26 cellular contexts compared by ENCODE assay signal in genomic region chr12:76460807-76461206, GRCh38.
DNase-seq lines count a peak whose midpoint lies in the region; ATAC-seq and TF ChIP-seq lines count a peak whose summit lies in the region.
"Had no signal": no experiment of that assay in that cellular context is flagged by ENCODE, and none has a peak within 500 bp of the region (broad histone marks: within the 10 kb centered on the region; RNA-seq: fewer than 3 reads in every experiment).

No MANE protein-coding gene starts in this region.

- H3K36me3 Mint-ChIP-seq in CD4-positive, alpha-beta T cell (ENCODE audit: low read depth), result peaks cover 6% of the 10 kb centered on the region
- H3K36me3 Mint-ChIP-seq in central memory CD8-positive, alpha-beta T cell (ENCODE audit: insufficient read depth), result no peaks in the 10 kb centered on the region
- H3K36me3 Mint-ChIP-seq in neural progenitor cell, result no peaks in the 10 kb centered on the region

- peaks cover 3% of the 10 kb centered on the region for H3K79me2 ChIP-seq in neural progenitor cell (ENCODE audit: low read depth)

- H3K36me3 ChIP-seq in neural progenitor cell, result no peaks in the 10 kb centered on the region
- H3K36me3 ChIP-seq: breast epithelium, colonic mucosa, right atrium auricular region, upper lobe of left lung had no signal

- no peak for TF ChIP-seq CTCF in CD4-positive, alpha-beta T cell (IDR thresholded peaks at IDR 0.05)
- TF ChIP-seq CTCF in neural progenitor cell (IDR thresholded peaks at IDR 0.05) (no peak), GM13977 (IDR thresholded peaks at IDR 0.05; ENCODE audit: extremely low read depth, insufficient read depth, missing control alignments) (no peak)

- no peaks in the 10 kb centered on the region for H3K9me3 ChIP-seq in CD4-positive, alpha-beta T cell (ENCODE audit: control insufficient read depth, low read length)
- no peaks in the 10 kb centered on the region for H3K9me3 ChIP-seq in neural progenitor cell (ENCODE audit: low read depth)
- H3K9me3 ChIP-seq: breast epithelium, colonic mucosa, right atrium auricular region, spleen, upper lobe of left lung had no signal

- H2AFZ ChIP-seq in neural progenitor cell (replicated peaks), result no peak overlapping the region

- H3F3A ChIP-seq in neural progenitor cell (ENCODE audit: low read depth), result peaks cover 10% of the 10 kb centered on the region

- intact Hi-C loops in CD4-positive, alpha-beta T cell (cut with DNase I, micrococcal nuclease), result no loop called here

- no peak overlapping the region for H3K9ac ChIP-seq in neural progenitor cell
- H3K9ac ChIP-seq: KMS-11 had no signal

- no peaks in the 10 kb centered on the region for H3K9me3 Mint-ChIP-seq in CD4-positive, alpha-beta T cell
- no peaks in the 10 kb centered on the region for H3K9me3 Mint-ChIP-seq in central memory CD8-positive, alpha-beta T cell
- H3K9me3 Mint-ChIP-seq in neural progenitor cell, result no peaks in the 10 kb centered on the region
- H3K9me3 Mint-ChIP-seq: neural crest cell had no signal

- no peak overlapping the region for H3K4me3 Mint-ChIP-seq in CD4-positive, alpha-beta T cell
- no peak overlapping the region for H3K4me3 Mint-ChIP-seq in central memory CD8-positive, alpha-beta T cell
- no peak overlapping the region for H3K4me3 Mint-ChIP-seq in neural progenitor cell
- H3K4me3 Mint-ChIP-seq: neural crest cell had no signal

- H3K27me3 Mint-ChIP-seq in CD4-positive, alpha-beta T cell, result no peaks in the 10 kb centered on the region
- H3K27me3 Mint-ChIP-seq in central memory CD8-positive, alpha-beta T cell, result no peaks in the 10 kb centered on the region
- no peaks in the 10 kb centered on the region for H3K27me3 Mint-ChIP-seq in neural progenitor cell (ENCODE audit: insufficient read depth, low read depth)

- H3K27ac Mint-ChIP-seq in CD4-positive, alpha-beta T cell, result peak overlapping the region; percentile 11
- H3K27ac Mint-ChIP-seq in central memory CD8-positive, alpha-beta T cell (ENCODE audit: low read depth), result peak overlapping the region; percentile 81
- no peak overlapping the region for H3K27ac Mint-ChIP-seq in neural progenitor cell

- no peak for ATAC-seq in CD4-positive, alpha-beta T cell (ENCODE audit: poor library complexity)
- ATAC-seq in central memory CD8-positive, alpha-beta T cell (replicated peaks; ENCODE audit: extremely low read depth, poor library complexity, severe bottlenecking), result no peak
- ATAC-seq in HG02840 (IDR thresholded peaks at IDR 0.05; ENCODE audit: low FRiP score, unreplicated experiment), result no peak

- H3K4me2 ChIP-seq in neural progenitor cell, result peak overlapping the region; percentile 40
- H3K4me2 ChIP-seq: KMS-11 had no signal

- in situ Hi-C loops in GM13977 (cut with MboI; ENCODE audit: low pct_unique_long_range_greater_than_20kb, low sequenced_read_pairs, unreplicated experiment), result loop anchor here (25.0 kb wide), 2 partner anchors 374 to 949 kb away; partner anchors contain the start of genes KRR1 and NAP1L1

- H4K20me1 ChIP-seq in neural progenitor cell (ENCODE audit: low read depth), result no peaks in the 10 kb centered on the region

- peaks cover 16% of the 10 kb centered on the region for H3K4me1 ChIP-seq in neural progenitor cell
- H3K4me1 ChIP-seq: colonic mucosa had no signal

- CTCF ChIA-PET in CD4-positive, alpha-beta T cell (lab: Charles Lee), result interaction anchor here (0.6 to 0.7 kb wide), 2 partner anchors 106 to 110 kb away, joined by 3 read pairs; no protein-coding TSS in a partner anchor

- DNase-seq in CD4-positive, alpha-beta T cell, result no peak
- DNase-seq in EH (ENCODE audit: low read depth) (peak; percentile 26), neural progenitor cell (ENCODE audit: low spot score) (no peak), GM13977 (ENCODE audit: low spot score) (no peak)
- no peak for DNase-seq in central memory CD8-positive, alpha-beta T cell (ENCODE audit: low spot score in 2 of 2)
- DNase-seq in activated CD8-positive, alpha-beta memory T cell treated with anti-CD3 and anti-CD28 coated beads, Interleukin-2, amount 50 U/mL, for 48 hours, result no peak
- DNase-seq: activated CD4-positive, alpha-beta T cell treated with anti-CD3 and anti-CD28 coated beads for 48 hours; activated CD8-positive, alpha-beta memory T cell treated with anti-CD3 and anti-CD28 coated beads for 24 hours; activated naive CD4-positive, alpha-beta T cell treated with Interleukin-2 at 50 U/mL for 16 hours; colonic mucosa; effector CD8-positive, alpha-beta T cell; HCEC 1CT; head of caudate nucleus; kidney; NCI-H1436 treated with DMSO at 0.1 percent for 48 hours; NCI-H2107; NCI-H446; substantia nigra; T-helper 2 cell; upper lobe of left lung had no signal

- H3K27me3 ChIP-seq in CD4-positive, alpha-beta T cell (ENCODE audit: control insufficient read depth, insufficient read depth, low read length), result no peaks in the 10 kb centered on the region
- no peaks in the 10 kb centered on the region for H3K27me3 ChIP-seq in neural progenitor cell
- H3K27me3 ChIP-seq: breast epithelium, colonic mucosa, right atrium auricular region, spleen, upper lobe of left lung had no signal

- peaks cover 74% of the 10 kb centered on the region for H3K4me1 Mint-ChIP-seq in CD4-positive, alpha-beta T cell (ENCODE audit: low read depth)
- peaks cover 27% of the 10 kb centered on the region for H3K4me1 Mint-ChIP-seq in central memory CD8-positive, alpha-beta T cell
- H3K4me1 Mint-ChIP-seq in neural progenitor cell, result peaks cover 3% of the 10 kb centered on the region

- POLR2A ChIA-PET in CD4-positive, alpha-beta T cell (lab: Charles Lee), result no interaction called here

- H3K4me3 ChIP-seq in neural progenitor cell, result no peak overlapping the region
- H3K4me3 ChIP-seq: breast epithelium, colonic mucosa, right atrium auricular region, spleen, upper lobe of left lung had no signal

- H3K27ac ChIP-seq in CD4-positive, alpha-beta T cell (ENCODE audit: low read depth, low read length), result no peak overlapping the region
- H3K27ac ChIP-seq in neural progenitor cell, result peak overlapping the region; percentile 69
- H3K27ac ChIP-seq: breast epithelium, colonic mucosa, KMS-11, right atrium auricular region, spleen, upper lobe of left lung had no signal
